19 cellular contexts compared by ENCODE assay signal in the genomic region with DNA sequence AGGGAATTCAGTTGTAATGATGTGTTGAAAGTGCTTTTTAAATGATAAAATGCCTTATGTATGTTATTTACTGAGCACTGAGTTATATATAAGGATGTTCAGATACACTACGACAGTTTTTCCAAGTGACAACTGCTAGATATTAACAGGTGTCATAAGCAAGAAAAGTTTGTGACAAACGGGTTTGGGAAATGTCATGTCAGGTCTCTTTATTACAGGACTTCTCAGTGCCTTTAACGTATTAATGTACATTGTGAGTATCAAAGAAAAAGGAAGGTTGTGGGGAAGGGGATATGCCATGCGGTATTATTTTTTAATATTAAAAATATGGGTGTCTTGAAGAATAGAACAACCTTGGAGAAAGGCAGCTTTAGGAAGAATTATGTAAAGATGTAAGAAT. TPM values are rescaled to one million over a fixed set of nuclear protein-coding genes. Genes with fewer than 3 reads are reported as not detected.
DNase-seq lines count a peak whose midpoint lies in the region; ATAC-seq, FAIRE-seq and TF ChIP-seq lines count a peak whose summit lies in the region.
"Had no signal": no experiment of that assay in that cellular context is flagged by ENCODE, and none has a peak within 500 bp of the region (broad histone marks: within the 10 kb centered on the region; RNA-seq: fewer than 3 reads in every experiment).

No MANE protein-coding gene starts in this region.

- POLR2A ChIA-PET in HEK293 (lab: Yijun Ruan, JAX) (no interaction called here), endothelial cell of umbilical vein (lab: Charles Lee) (no interaction called here)

- no peak overlapping the region for H3K27ac ChIP-seq in HEK293 (ENCODE audit: extremely low read depth, low read depth, low read length)
- H3K27ac ChIP-seq in astrocyte (ENCODE audit: low read depth, low read length): no peak overlapping the region
- H3K27ac ChIP-seq in endothelial cell of umbilical vein (ENCODE audit: insufficient read depth, low read depth, low read length): peak overlapping the region; percentile 96
- H3K27ac ChIP-seq: GM23248 had no signal

- H3K36me3 Mint-ChIP-seq in astrocyte (ENCODE audit: low read depth, unreplicated experiment): peaks cover 26% of the 10 kb centered on the region

- intact Hi-C loops in endothelial cell of umbilical vein (cut with micrococcal nuclease): no loop called here

- CTCF ChIA-PET in HEK293 (lab: Yijun Ruan, JAX): interaction anchor here (1.1 to 1.2 kb wide), 2 partner anchors 44 to 186 kb away, joined by 3 read pairs; no protein-coding TSS in a partner anchor
- CTCF ChIA-PET in endothelial cell of umbilical vein (lab: Charles Lee): interaction anchor here (1.4 to 2.6 kb wide), 2 partner anchors 26 to 127 kb away, joined by 3 to 8 read pairs; no protein-coding TSS in a partner anchor

- peaks cover 56% of the 10 kb centered on the region for H3K4me1 Mint-ChIP-seq in astrocyte (ENCODE audit: low read depth, unreplicated experiment)
- H3K4me1 Mint-ChIP-seq: CD4-positive, alpha-beta memory T cell had no signal

- no peak for TF ChIP-seq POLR2A in endothelial cell of umbilical vein (IDR thresholded peaks at IDR 0.05; ENCODE audit: low read depth, low read length)

- dilution Hi-C loops in endothelial cell of umbilical vein (cut with MboI; ENCODE audit: extremely low pct_ligation_motif_present, low sequenced_read_pairs): no loop called here

- H3K79me2 ChIP-seq in astrocyte (ENCODE audit: insufficient read depth, low read length) (peaks cover 79% of the 10 kb centered on the region), endothelial cell of umbilical vein (ENCODE audit: control insufficient read depth, insufficient read depth, low read length) (peaks cover 76% of the 10 kb centered on the region)

- H4K20me1 ChIP-seq in astrocyte (ENCODE audit: insufficient read depth, low read length) (no peaks in the 10 kb centered on the region), endothelial cell of umbilical vein (replicated peaks; ENCODE audit: control insufficient read depth, extremely low read depth, insufficient read depth, low read length) (no peaks in the 10 kb centered on the region)

- DNase-seq in astrocyte (ENCODE audit: low read depth) (no peak), endothelial cell of umbilical vein (ENCODE audit: low read depth, low spot score) (no peak), NCI-H2107 treated with DMSO at 0.1 percent for 48 hours (lab: John Stamatoyannopoulos, UW; ENCODE audit: unreplicated experiment) (no peak), NCI-H187 (lab: John Stamatoyannopoulos, UW) (no peak), GDM1 (lab: John Stamatoyannopoulos, UW) (no peak)
- DNase-seq: 8988T; C1 segment of cervical spinal cord; Calu3; CD4-positive, alpha-beta memory T cell; COR-L47; DND-41; GM23248; H9 had no signal

- H2AFZ ChIP-seq in astrocyte (ENCODE audit: low read depth, low read length) (no peak overlapping the region), endothelial cell of umbilical vein (ENCODE audit: low read depth, low read length) (no peak overlapping the region)
- H2AFZ ChIP-seq: GM23248 had no signal

- no peaks in the 10 kb centered on the region for H3K9me3 ChIP-seq in HEK293 (ENCODE audit: control insufficient read depth, insufficient read depth, low read depth, low read length)
- H3K9me3 ChIP-seq in astrocyte (ENCODE audit: insufficient read depth, low read depth, low read length): no peaks in the 10 kb centered on the region
- H3K9me3 ChIP-seq in endothelial cell of umbilical vein (replicated peaks; ENCODE audit: control insufficient read depth, insufficient read depth, low read length): no peaks in the 10 kb centered on the region

- no peaks in the 10 kb centered on the region for H3K9me3 Mint-ChIP-seq in astrocyte (ENCODE audit: unreplicated experiment)
- H3K9me3 Mint-ChIP-seq: H9 had no signal

- no peaks in the 10 kb centered on the region for H3K9me1 ChIP-seq in endothelial cell of umbilical vein (replicated peaks; ENCODE audit: control insufficient read depth, extremely low read depth, insufficient read depth, low read length)

- H3K36me3 ChIP-seq in HEK293 (ENCODE audit: control insufficient read depth in 2 of 2, insufficient read depth in 1 of 2, low read length in 2 of 2) (peaks cover 2 to 4% of the 10 kb centered on the region in 2 experiments), astrocyte (ENCODE audit: insufficient read depth, low read length) (peaks cover 7% of the 10 kb centered on the region), endothelial cell of umbilical vein (ENCODE audit: control insufficient read depth in 2 of 2, extremely low read depth in 1 of 2, insufficient read depth in 2 of 2, low read length in 2 of 2) (peaks cover 3 to 17% of the 10 kb centered on the region in 2 experiments)

- ATAC-seq in HG02588 (IDR thresholded peaks at IDR 0.05; ENCODE audit: unreplicated experiment): no peak
- ATAC-seq: GM12878, HCT116 had no signal

- H3K4me3 Mint-ChIP-seq in astrocyte (ENCODE audit: unreplicated experiment): no peak overlapping the region
- H3K4me3 Mint-ChIP-seq: CD4-positive, alpha-beta memory T cell; H9 had no signal

- no TSS peak for BruUV-seq in endothelial cell of umbilical vein (replicated peaks; lab: Mats Ljungman, UMichigan)

- no peak for TF ChIP-seq CTCF in HEK293 (tag by site-specific recombination; IDR thresholded peaks at IDR 0.05)
- no peak for TF ChIP-seq CTCF in astrocyte (IDR thresholded peaks at IDR 0.05; ENCODE audit: insufficient read depth, low read depth, low read length)
- TF ChIP-seq CTCF in endothelial cell of umbilical vein (IDR thresholded peaks at IDR 0.05; ENCODE audit: extremely low read depth in 1 of 2, insufficient read depth in 1 of 2, low read depth in 1 of 2, low read length in 2 of 2): no peak

- H3K4me3 ChIP-seq in HEK293 (ENCODE audit: low read depth, low read length) (no peak overlapping the region), astrocyte (ENCODE audit: insufficient read depth, low read depth, low read length) (no peak overlapping the region), endothelial cell of umbilical vein (replicated peaks in 1 of 3; ENCODE audit: insufficient read depth in 1 of 3, low read depth in 1 of 3, low read length in 3 of 3) (no peak overlapping the region)
- H3K4me3 ChIP-seq: GM12878, GM23248 had no signal

- H3K4me1 ChIP-seq in HEK293 (ENCODE audit: control insufficient read depth, insufficient read depth, low read length) (peaks cover 6% of the 10 kb centered on the region; the same call in 1 of the 2 replicates), astrocyte (ENCODE audit: insufficient read depth, low read length) (peaks cover 57% of the 10 kb centered on the region), endothelial cell of umbilical vein (ENCODE audit: control insufficient read depth, extremely low read depth, insufficient read depth, low read length) (peaks cover 96% of the 10 kb centered on the region)

- no peaks in the 10 kb centered on the region for H3K27me3 Mint-ChIP-seq in astrocyte (ENCODE audit: low read depth, unreplicated experiment)

- H3K27me3 ChIP-seq in astrocyte (ENCODE audit: insufficient read depth, low read length) (no peaks in the 10 kb centered on the region), endothelial cell of umbilical vein (ENCODE audit: control insufficient read depth in 2 of 2, insufficient read depth in 2 of 2, low read length in 2 of 2) (no peaks in the 10 kb centered on the region)

- H3K27ac Mint-ChIP-seq in astrocyte (ENCODE audit: unreplicated experiment): peak overlapping the region; percentile 44
- H3K27ac Mint-ChIP-seq: CD4-positive, alpha-beta memory T cell; H9 had no signal

- H3K9ac ChIP-seq in astrocyte (ENCODE audit: low read length) (no peak overlapping the region), endothelial cell of umbilical vein (replicated peaks; ENCODE audit: extremely low read depth, insufficient read depth, low read length) (no peak overlapping the region)
- H3K9ac ChIP-seq: GM23248 had no signal

- FAIRE-seq in astrocyte (lab: Jason Lieb, UNC): no peak
- FAIRE-seq in endothelial cell of umbilical vein (lab: Jason Lieb, UNC): no peak
- FAIRE-seq: G401.6, GM12878, GM19239 had no signal

- H3K4me2 ChIP-seq in astrocyte (ENCODE audit: low read length) (no peak overlapping the region), endothelial cell of umbilical vein (ENCODE audit: insufficient read depth, low read length) (no peak overlapping the region)

TF ChIP-seq in HEK293, 187 proteins besides CTCF, POLR2A, EP300 and RAD21:
- TF ChIP-seq ZNF239 (tag by site-specific recombination; IDR thresholded peaks at IDR 0.05): peak; percentile 74
- no peak for TF ChIP-seq ZBTB21 (tag by site-specific recombination; IDR thresholded peaks at IDR 0.05)

TF ChIP-seq in endothelial cell of umbilical vein, 7 proteins besides CTCF, POLR2A, EP300 and RAD21:
- TF ChIP-seq MYC (IDR thresholded peaks at IDR 0.05; ENCODE audit: low read depth, low read length): no peak
- TF ChIP-seq JUN (IDR thresholded peaks at IDR 0.05; ENCODE audit: borderline replicate concordance, insufficient read depth, insufficient read length, low read depth): no peak
- TF ChIP-seq EZH2 (IDR thresholded peaks at IDR 0.05; ENCODE audit: borderline replicate concordance, low read depth, low read length, severe bottlenecking): no peak
- no peak for TF ChIP-seq GATA2 (IDR thresholded peaks at IDR 0.05; ENCODE audit: insufficient read depth, insufficient read length, low read depth, low read length)
- no peak for TF ChIP-seq POLR2AphosphoS5 (IDR thresholded peaks at IDR 0.05; ENCODE audit: insufficient read depth, low read depth, low read length)
- TF ChIP-seq FOS (IDR thresholded peaks at IDR 0.05; ENCODE audit: borderline replicate concordance, insufficient read depth, low read length): no peak
- TF ChIP-seq, protein P1, sequence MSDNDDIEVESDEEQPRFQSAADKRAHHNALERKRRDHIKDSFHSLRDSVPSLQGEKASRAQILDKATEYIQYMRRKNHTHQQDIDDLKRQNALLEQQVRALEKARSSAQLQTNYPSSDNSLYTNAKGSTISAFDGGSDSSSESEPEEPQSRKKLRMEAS (IDR thresholded peaks at IDR 0.05; ENCODE audit: insufficient read depth, insufficient read length): no peak

RNA-seq across cellular contexts. Expression of a gene that starts 56.4 kb away (rescaled TPM):
- total RNA-seq in astrocyte: 307 and 315 TPM in 2 replicates
- total RNA-seq in endothelial cell of umbilical vein: 369 and 390 TPM in 2 replicates
- 113 and 114 TPM in 2 replicates for polyA plus RNA-seq in endothelial cell of umbilical vein
- polyA plus RNA-seq in endothelial cell of umbilical vein (2011; cell fraction: cytosol; rRNA removed): 130 and 164 TPM in 2 replicates
- polyA plus RNA-seq in endothelial cell of umbilical vein (2011; cell fraction: nucleus; rRNA removed): 204 and 223 TPM in 2 replicates
- polyA plus RNA-seq in endothelial cell of umbilical vein (2012): 239 and 249 TPM in 2 replicates
- polyA minus RNA-seq in endothelial cell of umbilical vein: 582 and 866 TPM in 2 replicates
- 2.6 TPM for polyA minus RNA-seq in endothelial cell of umbilical vein (2011; cell fraction: cytosol; rRNA and poly(A)+ RNA removed)
- 148 and 149 TPM in 2 replicates for polyA minus RNA-seq in endothelial cell of umbilical vein (2011; cell fraction: nucleus; rRNA and poly(A)+ RNA removed)
